29 cellular contexts compared by ENCODE assay signal in genomic region chr6:105764318-105764717, GRCh38.
"Had no signal": no experiment of that assay in that cellular context is flagged by ENCODE, and none has a peak within 500 bp of the region (broad histone marks: within the 10 kb centered on the region; RNA-seq: fewer than 3 reads in every experiment).

No MANE protein-coding gene starts in this region.

- H3K9me3 ChIP-seq: esophagus squamous epithelium, lower lobe of right lung, psoas muscle, suprapubic skin, transverse colon, vagina had no signal

- H3K27ac ChIP-seq: coronary artery, esophagus squamous epithelium, lower lobe of right lung, neural progenitor cell, psoas muscle, suprapubic skin, transverse colon, vagina had no signal

- ATAC-seq: left ventricle myocardium superior; lower lobe of right lung; naive thymus-derived CD4-positive, alpha-beta T cell; psoas muscle; right cardiac atrium; stimulated activated naive CD8-positive, alpha-beta T cell treated with anti-CD3 and anti-CD28 coated beads, Interleukin-15, amount 100 ng/mL, for 72 hours had no signal

- H3K4me2 ChIP-seq: neural progenitor cell had no signal

- H3K4me1 Mint-ChIP-seq: immature natural killer cell, neural progenitor cell had no signal

- H3K27ac Mint-ChIP-seq: immature natural killer cell; naive thymus-derived CD4-positive, alpha-beta T cell; nephron; neural progenitor cell; stimulated activated naive CD8-positive, alpha-beta T cell treated with anti-CD3 and anti-CD28 coated beads, Interleukin-15, amount 100 ng/mL, for 72 hours had no signal

- FAIRE-seq: endothelial cell of umbilical vein, frontal cortex, small intestine had no signal

- H3K9me3 Mint-ChIP-seq: immature natural killer cell, nephron, neural progenitor cell had no signal

- H3K9ac ChIP-seq: neural progenitor cell had no signal

- H3K4me3 Mint-ChIP-seq: immature natural killer cell; naive thymus-derived CD4-positive, alpha-beta T cell; nephron; neural progenitor cell; stimulated activated naive CD8-positive, alpha-beta T cell treated with anti-CD3 and anti-CD28 coated beads, Interleukin-15, amount 100 ng/mL, for 72 hours had no signal

- H3K36me3 Mint-ChIP-seq: immature natural killer cell, neural progenitor cell had no signal

- DNase-seq: dermis blood vessel endothelial cell; effector memory CD4-positive, alpha-beta T cell; erythroblast; esophagus squamous epithelium; hypothalamus; immature natural killer cell; islet precursor cell; left ventricle myocardium superior; lower lobe of right lung; mesenchymal stem cell; midbrain; naive thymus-derived CD4-positive, alpha-beta T cell; psoas muscle; right cardiac atrium; small intestine; stimulated activated CD4-positive, alpha-beta T cell treated with anti-CD3 and anti-CD28 coated beads, Interleukin-12 subunit alpha, Interleukin-12 subunit beta, amount 100 ng/mL, for 4 hours; stimulated activated CD4-positive, alpha-beta T cell treated with anti-CD3 and anti-CD28 coated beads, Interleukin-1b, Interleukin-23, amount 100 ng/mL, for 48 hours; stimulated activated CD4-positive, alpha-beta T cell treated with anti-CD3 and anti-CD28 coated beads, Interleukin-4, amount 100 ng/mL, for 1 hour; stimulated activated CD8-positive, alpha-beta memory T cell treated with anti-CD3 and anti-CD28 coated beads, Interleukin-4, amount 100 ng/mL, for 48 hours; stimulated activated naive CD4-positive, alpha-beta T cell; stimulated activated naive CD8-positive, alpha-beta T cell treated with anti-CD3 and anti-CD28 coated beads, Interleukin-15, amount 100 ng/mL, for 72 hours; transverse colon had no signal

- H3K36me3 ChIP-seq: esophagus squamous epithelium, lower lobe of right lung, neural progenitor cell, suprapubic skin, transverse colon, vagina had no signal

- H2AFZ ChIP-seq: neural progenitor cell had no signal

- H3K27me3 ChIP-seq: esophagus squamous epithelium, neural progenitor cell, suprapubic skin, transverse colon, vagina had no signal

- H3K4me3 ChIP-seq: coronary artery, esophagus squamous epithelium, lower lobe of right lung, neural progenitor cell, psoas muscle, suprapubic skin, transverse colon, vagina had no signal

- H3K4me1 ChIP-seq: lower lobe of right lung, neural progenitor cell, psoas muscle had no signal
